ENCODE assay signal across 14 cellular contexts in genomic region chr10:3091921-3092320, GRCh38. TPM values are rescaled to one million over a fixed set of nuclear protein-coding genes. Genes with fewer than 3 reads are reported as not detected.
DNase-seq lines count a peak whose midpoint lies in the region; ATAC-seq, FAIRE-seq and TF ChIP-seq lines count a peak whose summit lies in the region.
"Had no signal": no experiment of that assay in that cellular context is flagged by ENCODE, and none has a peak within 500 bp of the region (broad histone marks: within the 10 kb centered on the region; RNA-seq: fewer than 3 reads in every experiment).

No MANE protein-coding gene starts in this region.

- H3K14ac ChIP-seq in IMR-90 (replicated peaks; ENCODE audit: low read depth, low read length): peak overlapping the region; percentile 73

- no peak overlapping the region for H3K4me3 ChIP-seq in BLaER1 treated with 17β-estradiol and CSF1 and Interleukin-3, amounts not matched to agents 10 nM and 100 nM
- H3K4me3 ChIP-seq in IMR-90 (ENCODE audit: insufficient read depth, low read depth, low read length) (no peak overlapping the region), mammary epithelial cell (replicated peaks in 1 of 3; ENCODE audit: insufficient read depth in 1 of 3, low read depth in 2 of 3, low read length in 3 of 3) (no peak overlapping the region)
- H3K4me3 ChIP-seq: dorsolateral prefrontal cortex, gastrocnemius medialis had no signal

- peak overlapping the region; percentile 76; the same call in 1 of the 2 replicates for H2BK120ac ChIP-seq in IMR-90 (ENCODE audit: low read depth, low read length)

- FAIRE-seq in GM19239 (lab: Jason Lieb, UNC): no peak
- FAIRE-seq: HTR-8/SVneo had no signal

- DNase-seq in IMR-90 (no peak), mammary epithelial cell (no peak), GM19240 (ENCODE audit: insufficient read length, low spot score) (no peak), GF-D8 (lab: John Stamatoyannopoulos, UW) (no peak), HT-29 (ENCODE audit: low spot score) (no peak), GM19239 (ENCODE audit: insufficient read length, low spot score) (no peak)
- DNase-seq in natural killer cell treated with Interleukin-12 subunit alpha and Interleukin-12 subunit beta and Interleukin-15 and Interleukin-18, amount 100 ng/mL, for 72 hours (ENCODE audit: low spot score): no peak
- DNase-seq: C1 segment of cervical spinal cord, dorsolateral prefrontal cortex, gastrocnemius medialis, NCI-H2081, NCI-H526 treated with DMSO at 0.1 percent for 48 hours had no signal

- POLR2A ChIA-PET in IMR-90 (lab: Charles Lee; ENCODE audit: unreplicated experiment): no interaction called here

- 92% methylated on average over 4 of the region's 5 CpGs; no CpG with 5 or more reads in 1 of the 2 experiments for WGBS in IMR-90 (ENCODE audit: extremely low coverage in 2 of 2, insufficient read length in 1 of 2), 2 experiments
- WGBS in mammary epithelial cell (ENCODE audit: low coverage, missing lambda C conversion rate): 69% methylated on average over 3 of the region's 5 CpGs

- peaks cover 75% of the 10 kb centered on the region for H3K79me2 ChIP-seq in mammary epithelial cell (ENCODE audit: insufficient read depth, low read length)

- peaks cover 13 to 85% (median 52%) of the 10 kb centered on the region in 11 experiments; a peak in 20 of 22 replicates for H4K20me1 ChIP-seq in BLaER1 treated with 17β-estradiol and CSF1 and Interleukin-3, amounts not matched to agents 10 nM and 100 nM
- H4K20me1 ChIP-seq in IMR-90 (ENCODE audit: insufficient read depth, low read length) (peaks cover 41% of the 10 kb centered on the region), mammary epithelial cell (ENCODE audit: insufficient read depth, low read length) (no peaks in the 10 kb centered on the region)

- ATAC-seq in IMR-90 (ENCODE audit: low read depth): no peak
- no peak for ATAC-seq in natural killer cell treated with Interleukin-12 subunit alpha and Interleukin-12 subunit beta and Interleukin-15 and Interleukin-18, amount 100 ng/mL, for 72 hours
- ATAC-seq: gastrocnemius medialis had no signal

- H3K36me3 ChIP-seq in BLaER1 treated with 17β-estradiol and CSF1 and Interleukin-3, amounts not matched to agents 10 nM and 100 nM: peaks cover 21 to 90% (median 75%) of the 10 kb centered on the region in 11 experiments
- H3K36me3 ChIP-seq in IMR-90 (ENCODE audit: control insufficient read depth, insufficient read depth, low read length) (peaks cover 19% of the 10 kb centered on the region), mammary epithelial cell (ENCODE audit: insufficient read depth, low read length) (peaks cover 4% of the 10 kb centered on the region)
- H3K36me3 ChIP-seq: gastrocnemius medialis had no signal

- H2AK9ac ChIP-seq in IMR-90 (replicated peaks; ENCODE audit: low read depth, low read length, poor library complexity): no peak overlapping the region

- CTCF ChIA-PET in IMR-90 (lab: Yijun Ruan, JAX) (interaction anchor here (1.0 kb wide), 1 partner anchor 114 kb away, joined by 4 read pairs; no protein-coding TSS in a partner anchor), mammary epithelial cell (lab: Charles Lee; ENCODE audit: low non-redundant PET) (no interaction called here)

- H3K9me3 ChIP-seq in BLaER1 treated with 17β-estradiol and CSF1 and Interleukin-3, amounts not matched to agents 10 nM and 100 nM (replicated peaks in 1 of 11): peaks cover 0 to 7% (median 0%) of the 10 kb centered on the region in 11 experiments; a peak in 1 of 22 replicates
- no peaks in the 10 kb centered on the region for H3K9me3 ChIP-seq in IMR-90 (ENCODE audit: control insufficient read depth, insufficient read depth, low read length)
- H3K9me3 ChIP-seq in mammary epithelial cell (replicated peaks; ENCODE audit: insufficient read depth, low read length): no peaks in the 10 kb centered on the region
- H3K9me3 ChIP-seq: gastrocnemius medialis had no signal

- H3K27ac ChIP-seq in BLaER1 treated with 17β-estradiol and CSF1 and Interleukin-3, amounts not matched to agents 10 nM and 100 nM: peak overlapping the region in 9 of 11 experiments; percentile 81 to 97 (median 89); a peak in 18 of 22 replicates
- H3K27ac ChIP-seq in IMR-90 (ENCODE audit: insufficient read depth, low read length) (peak overlapping the region; percentile 21; the same call in 1 of the 2 replicates), mammary epithelial cell (ENCODE audit: insufficient read depth, low read depth, low read length) (peak overlapping the region; percentile 97)
- H3K27ac ChIP-seq: gastrocnemius medialis had no signal

- peak overlapping the region; percentile 89 for H2BK5ac ChIP-seq in IMR-90 (ENCODE audit: low read depth, low read length, poor library complexity, severe bottlenecking)

- H4K5ac ChIP-seq in IMR-90 (ENCODE audit: low read depth, low read length): peak overlapping the region; percentile 44; the same call in 1 of the 2 replicates

- no peaks in the 10 kb centered on the region for H3K36me3 Mint-ChIP-seq in natural killer cell treated with Interleukin-12 subunit alpha and Interleukin-12 subunit beta and Interleukin-15 and Interleukin-18, amount 100 ng/mL, for 72 hours

- no peak overlapping the region for H3K56ac ChIP-seq in IMR-90 (ENCODE audit: extremely low read depth, insufficient read depth, low read length)

- no peak for TF ChIP-seq RAD21 in IMR-90 (IDR thresholded peaks at IDR 0.05; ENCODE audit: low read length)

- peak overlapping the region; percentile 28 to 91 (median 78) for H3K4me2 ChIP-seq in BLaER1 treated with 17β-estradiol and CSF1 and Interleukin-3, amounts not matched to agents 10 nM and 100 nM
- H3K4me2 ChIP-seq in IMR-90 (ENCODE audit: low read depth, low read length): no peak overlapping the region
- peak overlapping the region; percentile 63 for H3K4me2 ChIP-seq in mammary epithelial cell (ENCODE audit: insufficient read depth, low read depth, low read length)

- H3K9ac ChIP-seq in BLaER1 treated with 17β-estradiol and CSF1 and Interleukin-3, amounts not matched to agents 10 nM and 100 nM: peak overlapping the region in 10 of 11 experiments; percentile 22 to 82 (median 68); a peak in 15 of 22 replicates
- H3K9ac ChIP-seq in IMR-90 (ENCODE audit: low read depth, low read length) (no peak overlapping the region), mammary epithelial cell (ENCODE audit: insufficient read depth, low read length) (peak overlapping the region; percentile 23)

- peak overlapping the region; percentile 94 to 99 for H3K27ac Mint-ChIP-seq in natural killer cell treated with Interleukin-12 subunit alpha and Interleukin-12 subunit beta and Interleukin-15 and Interleukin-18, amount 100 ng/mL, for 72 hours

- H3K18ac ChIP-seq in IMR-90 (ENCODE audit: low read depth, low read length): peak overlapping the region; percentile 44; the same call in 1 of the 2 replicates

- H3K4me1 Mint-ChIP-seq in natural killer cell treated with Interleukin-12 subunit alpha and Interleukin-12 subunit beta and Interleukin-15 and Interleukin-18, amount 100 ng/mL, for 72 hours (ENCODE audit: low read depth in 2 of 2): peaks cover 40 to 67% of the 10 kb centered on the region in 2 donors

- peak overlapping the region; percentile 83 for H3K4ac ChIP-seq in IMR-90 (ENCODE audit: low read depth, low read length)

- dilution Hi-C loops in IMR-90 (cut with HindIII; ENCODE audit: low sequenced_read_pairs, unreplicated experiment): no loop called here
- dilution Hi-C loops in mammary epithelial cell (cut with HindIII; ENCODE audit: low sequenced_read_pairs): no loop called here

- H3K27me3 ChIP-seq in BLaER1 treated with 17β-estradiol and CSF1 and Interleukin-3, amounts not matched to agents 10 nM and 100 nM: no peaks in the 10 kb centered on the region
- H3K27me3 ChIP-seq in IMR-90 (ENCODE audit: control insufficient read depth, insufficient read depth, low read length) (no peaks in the 10 kb centered on the region), mammary epithelial cell (ENCODE audit: insufficient read depth, low read length) (no peaks in the 10 kb centered on the region)
- H3K27me3 ChIP-seq: dorsolateral prefrontal cortex, gastrocnemius medialis had no signal

- TF ChIP-seq CTCF in IMR-90 (conservative IDR thresholded peaks at IDR 0.05; ENCODE audit: low read depth, low read length) (no peak), mammary epithelial cell (conservative IDR thresholded peaks at IDR 0.05 in 1 of 2, IDR thresholded peaks at IDR 0.05 in 1 of 2; ENCODE audit: extremely low read depth in 1 of 2, insufficient read depth in 1 of 2, low read depth in 1 of 2, low read length in 2 of 2) (no peak)

- H3K9me3 Mint-ChIP-seq in natural killer cell treated with Interleukin-12 subunit alpha and Interleukin-12 subunit beta and Interleukin-15 and Interleukin-18, amount 100 ng/mL, for 72 hours: no peaks in the 10 kb centered on the region

- H3K4me1 ChIP-seq in BLaER1 treated with 17β-estradiol and CSF1 and Interleukin-3, amounts not matched to agents 10 nM and 100 nM: peaks cover 64 to 79% (median 70%) of the 10 kb centered on the region in 10 experiments
- H3K4me1 ChIP-seq in IMR-90 (ENCODE audit: control insufficient read depth, insufficient read depth, low read length): peaks cover 39% of the 10 kb centered on the region
- peaks cover 63% of the 10 kb centered on the region for H3K4me1 ChIP-seq in mammary epithelial cell (ENCODE audit: insufficient read depth, low read length)

- peaks cover 20 to 70% of the 10 kb centered on the region in 2 experiments for H3K79me1 ChIP-seq in IMR-90 (ENCODE audit: low read depth in 1 of 2, low read length in 2 of 2)

- H3K27me3 Mint-ChIP-seq in natural killer cell treated with Interleukin-12 subunit alpha and Interleukin-12 subunit beta and Interleukin-15 and Interleukin-18, amount 100 ng/mL, for 72 hours: no peaks in the 10 kb centered on the region

- TF ChIP-seq POLR2A in IMR-90 (IDR thresholded peaks at IDR 0.05; ENCODE audit: low read depth, low read length): no peak

- H2AFZ ChIP-seq in IMR-90 (replicated peaks; ENCODE audit: low read length, poor library complexity) (no peak overlapping the region), mammary epithelial cell (ENCODE audit: low read depth, low read length) (no peak overlapping the region)

- peak overlapping the region; percentile 51 for H2BK20ac ChIP-seq in IMR-90 (ENCODE audit: low read depth, low read length)

- BruUV-seq in IMR-90 (replicated peaks; lab: Mats Ljungman, UMichigan) (no TSS peak), mammary epithelial cell (replicated peaks; lab: Mats Ljungman, UMichigan) (no TSS peak)

- H3K4me3 Mint-ChIP-seq in natural killer cell treated with Interleukin-12 subunit alpha and Interleukin-12 subunit beta and Interleukin-15 and Interleukin-18, amount 100 ng/mL, for 72 hours: peak overlapping the region; percentile 74

- H3K23ac ChIP-seq in IMR-90 (ENCODE audit: low read depth, low read length): peak overlapping the region; percentile 82; the same call in 1 of the 2 replicates

- in situ Hi-C loops in IMR-90 (cut with MboI; ENCODE audit: low sequenced_read_pairs): no loop called here
- in situ Hi-C loops in mammary epithelial cell (cut with MboI; ENCODE audit: low sequenced_read_pairs in 2 of 2): no loop called here

- peak overlapping the region; percentile 79; the same call in 2 of the 3 replicates for H2BK15ac ChIP-seq in IMR-90 (ENCODE audit: low read depth, low read length)

- H3K9me1 ChIP-seq in IMR-90 (ENCODE audit: insufficient read depth, low read length): peaks cover 33% of the 10 kb centered on the region

- peak overlapping the region; percentile 83; the same call in 1 of the 2 replicates for H2AK5ac ChIP-seq in IMR-90 (ENCODE audit: low read depth, low read length)

- H4K91ac ChIP-seq in IMR-90 (ENCODE audit: insufficient read depth, low read depth, low read length): peak overlapping the region; percentile 31

- H4K8ac ChIP-seq in IMR-90 (ENCODE audit: low read depth in 2 of 2, low read length in 2 of 2): peak overlapping the region; percentile 11 to 55; a peak in 3 of 4 replicates

- intact Hi-C loops in IMR-90 (cut with micrococcal nuclease) (no loop called here), mammary epithelial cell (cut with micrococcal nuclease) (loop anchor here (1.0 kb wide), 1 partner anchor 21 kb away; no protein-coding TSS in a partner anchor)

RNA-seq across cellular contexts. Expression of gene PFKP, which starts 24.6 kb away (rescaled TPM):
- total RNA-seq in IMR-90 (2012; rRNA removed): 281 and 294 TPM in 2 replicates
- 223 and 249 TPM in 2 replicates for polyA plus RNA-seq in IMR-90 (2012; rRNA removed)
- polyA plus RNA-seq in IMR-90 (2012; cell fraction: cytosol; rRNA removed): 173 and 244 TPM in 2 replicates
- 276 and 335 TPM in 2 replicates for polyA plus RNA-seq in IMR-90 (2012; cell fraction: nucleus; rRNA removed; ENCODE audit: low replicate concordance)
- total RNA-seq in mammary epithelial cell: 100 to 1,000 TPM; 142 to 272 TPM
- 201 TPM for polyA plus RNA-seq in mammary epithelial cell
- polyA minus RNA-seq in mammary epithelial cell: 208 TPM
- total RNA-seq in natural killer cell treated with Interleukin-12 subunit alpha and Interleukin-12 subunit beta and Interleukin-15 and Interleukin-18, amount 100 ng/mL, for 72 hours: 100 to 1,000 TPM; 199 to 239 TPM
- total RNA-seq in HT-29 (2014; rRNA removed; shearing (Covaris generic)): 178 and 185 TPM in 2 replicates

Comparison
In these comparisons a context has a peak if more than half of its experiments do, and no peak if none do; other contexts are left out.
1. H3K27ac ChIP-seq: peak in every context shown above with its lines; median percentile 97 in mammary epithelial cell; 89 in BLaER1 treated with 17β-estradiol and CSF1 and Interleukin-3, amounts not matched to agents 10 nM and 100 nM; 21 in IMR-90.